Comparison of ENCODE assay signal across 8 cellular contexts in the genomic region with DNA sequence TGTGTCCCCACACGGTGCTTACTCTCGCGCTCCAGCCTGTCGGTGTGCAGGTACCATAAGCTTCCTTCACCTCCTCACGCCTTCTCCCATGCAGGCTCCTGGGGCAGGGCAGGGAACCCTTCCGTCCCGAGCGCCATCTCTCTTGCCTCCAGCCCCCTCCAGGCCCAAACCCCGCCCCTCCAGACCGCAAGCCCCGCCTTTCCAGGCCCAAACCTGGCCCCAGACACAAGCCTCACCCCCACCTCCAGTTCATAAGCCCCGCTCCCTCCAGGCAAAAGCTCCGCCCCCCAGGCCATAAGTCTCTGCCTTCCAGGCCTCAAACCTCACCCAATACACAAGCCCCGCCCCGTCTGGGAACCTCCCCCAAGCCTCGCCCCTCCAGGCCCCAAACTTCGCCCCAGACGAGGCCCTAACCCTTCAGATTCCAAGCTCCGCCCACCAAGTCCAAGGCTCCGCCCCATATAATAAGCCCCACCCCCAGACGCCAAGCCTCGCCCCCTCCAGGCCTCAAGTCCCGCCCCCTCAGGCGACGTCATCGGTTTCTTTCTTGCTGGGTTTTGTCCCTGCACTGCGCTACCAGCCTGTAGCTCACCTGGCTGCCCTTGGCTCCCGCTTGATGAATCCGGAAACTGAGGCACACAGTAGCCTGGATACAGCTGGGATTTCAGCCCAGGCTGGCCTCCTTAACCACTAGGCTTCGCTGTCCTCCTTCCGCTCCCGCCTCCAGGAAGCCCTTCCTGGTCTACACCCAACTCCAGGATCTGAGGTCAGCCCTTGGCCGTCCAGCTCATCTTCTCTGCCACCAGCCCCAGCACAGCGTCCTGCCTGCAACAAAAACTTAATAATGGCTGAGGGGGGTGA. TPM values are rescaled to one million over a fixed set of nuclear protein-coding genes. Genes with fewer than 3 reads are reported as not detected.
A peak's percentile ranks its signal among the peaks of the same experiment; 100 is the strongest.
DNase-seq lines count a peak whose midpoint lies in the region; ATAC-seq and TF ChIP-seq lines count a peak whose summit lies in the region.

No MANE protein-coding gene starts in this region.

- H3K9me3 Mint-ChIP-seq in T-helper 1 cell treated with Interleukin-12 subunit alpha and Interleukin-12 subunit beta and Interleukin-4 antibody, amounts not matched to agents 30 μg/mL and 1 μg/mL, for 36 hours = no peaks in the 10 kb centered on the region
- no peaks in the 10 kb centered on the region for H3K9me3 Mint-ChIP-seq in neural crest cell

- DNase-seq in H7 (peak; percentile 98), colonic mucosa (peak; percentile 91), neural crest cell (ENCODE audit: low read depth, low spot score) (peak; percentile 41), SK-N-DZ (ENCODE audit: low spot score) (no peak), foreskin melanocyte (no peak), SKM-1 treated with dmso at 0.1 percent for 144 hours (lab: John Stamatoyannopoulos, UW; ENCODE audit: unreplicated experiment) (no peak)

- H3K4me1 ChIP-seq in colonic mucosa = peaks cover 9% of the 10 kb centered on the region

- no peak overlapping the region for H3K9ac ChIP-seq in colonic mucosa (ENCODE audit: low read depth in 2 of 2, low read length in 2 of 2)

- peak overlapping the region; percentile 47 for H3K27ac ChIP-seq in colonic mucosa

- TF ChIP-seq CTCF in colonic mucosa (IDR thresholded peaks at IDR 0.05) (no peak), neural crest cell (conservative IDR thresholded peaks at IDR 0.05) (no peak)

- peak overlapping the region; percentile 41 for H3K4me3 ChIP-seq in H7 (ENCODE audit: insufficient read depth, low read depth, low read length)
- H3K4me3 ChIP-seq in colonic mucosa = no peak overlapping the region

- peaks cover 9% of the 10 kb centered on the region for H3K36me3 Mint-ChIP-seq in T-helper 1 cell treated with Interleukin-12 subunit alpha and Interleukin-12 subunit beta and Interleukin-4 antibody, amounts not matched to agents 30 μg/mL and 1 μg/mL, for 36 hours (ENCODE audit: low read depth)
- no peaks in the 10 kb centered on the region for H3K36me3 Mint-ChIP-seq in neural crest cell (ENCODE audit: low read depth)

- intact Hi-C loops in colonic mucosa (cut with DNase I) = no loop called here

- peaks cover 3% of the 10 kb centered on the region for H3K9me3 ChIP-seq in colonic mucosa

- H3K27me3 Mint-ChIP-seq in T-helper 1 cell treated with Interleukin-12 subunit alpha and Interleukin-12 subunit beta and Interleukin-4 antibody, amounts not matched to agents 30 μg/mL and 1 μg/mL, for 36 hours (ENCODE audit: low read depth) = no peaks in the 10 kb centered on the region
- H3K27me3 Mint-ChIP-seq in neural crest cell (ENCODE audit: low read depth) = no peaks in the 10 kb centered on the region

- H3K27me3 ChIP-seq in H7 (ENCODE audit: control insufficient read depth, insufficient read depth, low read length) = no peaks in the 10 kb centered on the region
- no peaks in the 10 kb centered on the region for H3K27me3 ChIP-seq in colonic mucosa

- ATAC-seq in HG03521 (IDR thresholded peaks at IDR 0.05; ENCODE audit: unreplicated experiment) = no peak

- H3K4me3 Mint-ChIP-seq in T-helper 1 cell treated with Interleukin-12 subunit alpha and Interleukin-12 subunit beta and Interleukin-4 antibody, amounts not matched to agents 30 μg/mL and 1 μg/mL, for 36 hours = no peak overlapping the region
- H3K4me3 Mint-ChIP-seq in neural crest cell = no peak overlapping the region

- peaks cover 19% of the 10 kb centered on the region for H3K4me1 Mint-ChIP-seq in T-helper 1 cell treated with Interleukin-12 subunit alpha and Interleukin-12 subunit beta and Interleukin-4 antibody, amounts not matched to agents 30 μg/mL and 1 μg/mL, for 36 hours (ENCODE audit: low read depth)
- peaks cover 4% of the 10 kb centered on the region for H3K4me1 Mint-ChIP-seq in neural crest cell

- H3K36me3 ChIP-seq in H7 (replicated peaks; ENCODE audit: control insufficient read depth, insufficient read depth, low read length) (no peaks in the 10 kb centered on the region; the same call in 1 of the 2 replicates), colonic mucosa (peaks cover 16% of the 10 kb centered on the region)

- H3K27ac Mint-ChIP-seq in T-helper 1 cell treated with Interleukin-12 subunit alpha and Interleukin-12 subunit beta and Interleukin-4 antibody, amounts not matched to agents 30 μg/mL and 1 μg/mL, for 36 hours = peak overlapping the region; percentile 68
- H3K27ac Mint-ChIP-seq in neural crest cell (ENCODE audit: unreplicated experiment) = no peak overlapping the region

RNA-seq across cellular contexts. Expression of a gene that starts 16.1 kb away (rescaled TPM):
- 130 and 135 TPM in 2 replicates for total RNA-seq in H7 (2014; rRNA removed; shearing (Covaris generic))
- total RNA-seq in colonic mucosa (100 to 1,000 TPM; 358 to 589 TPM), neural crest cell (115 and 123 TPM in 2 replicates)
- 43.2 and 44.6 TPM in 2 replicates for polyA plus RNA-seq in SK-N-DZ (2014; cell fraction: cytosol; rRNA removed)
- polyA plus RNA-seq in SK-N-DZ (2014; cell fraction: nucleus; rRNA removed) = 59.1 and 76.4 TPM in 2 replicates

RNA-seq across cellular contexts. Expression of a gene that starts 19.4 kb away (rescaled TPM):
- 126 and 129 TPM in 2 replicates for total RNA-seq in H7 (2014; rRNA removed; shearing (Covaris generic))
- 10 to 100 TPM; 74.5 to 81.5 TPM for total RNA-seq in colonic mucosa
- total RNA-seq in neural crest cell = 138 and 142 TPM in 2 replicates
- polyA plus RNA-seq in SK-N-DZ (2014; cell fraction: cytosol; rRNA removed) = 94.2 and 137 TPM in 2 replicates
- polyA plus RNA-seq in SK-N-DZ (2014; cell fraction: nucleus; rRNA removed) = 74.0 and 88.6 TPM in 2 replicates

Comparison
In these comparisons a context has a peak if more than half of its experiments do, and no peak if none do; other contexts are left out.
1. DNase-seq: peak in H7 (single experiment), colonic mucosa (single experiment) and neural crest cell (single experiment); none in SK-N-DZ (single experiment), foreskin melanocyte (single experiment) and SKM-1 treated with dmso at 0.1 percent for 144 hours (single experiment).